18 cellular contexts compared by ENCODE assay signal in the genomic region with DNA sequence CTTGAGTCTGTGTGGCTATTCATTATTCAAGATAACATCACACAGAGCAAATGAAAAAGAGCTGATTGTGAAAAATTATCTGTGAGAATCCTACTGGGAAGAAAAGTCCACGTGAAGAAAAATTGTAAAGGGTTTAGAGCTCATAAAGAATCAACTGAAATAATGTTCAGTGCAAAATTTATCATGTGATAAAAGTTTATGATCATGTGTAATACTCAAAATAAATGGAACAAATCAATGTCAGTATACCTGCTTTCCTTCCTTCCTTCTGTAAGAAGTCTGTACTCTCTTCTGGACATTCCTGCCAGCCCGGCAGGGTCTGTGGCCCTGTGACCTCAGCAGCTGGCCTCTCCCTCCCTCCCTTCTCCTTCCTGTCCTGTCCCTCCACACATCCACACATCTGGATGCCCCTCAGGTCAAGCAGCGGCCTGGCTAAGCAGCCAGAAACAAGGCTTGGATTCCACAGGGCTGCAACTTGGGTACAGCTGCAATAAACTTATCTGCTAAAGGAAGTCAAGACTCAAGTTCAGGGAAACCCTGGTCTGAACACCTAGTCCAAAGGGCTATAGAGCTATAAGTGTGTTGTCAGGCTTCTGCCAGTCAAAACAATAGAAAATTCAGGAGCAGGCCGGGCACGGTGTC.
DNase-seq lines count a peak whose midpoint lies in the region; ATAC-seq and TF ChIP-seq lines count a peak whose summit lies in the region.
"Had no signal": no experiment of that assay in that cellular context is flagged by ENCODE, and none has a peak within 500 bp of the region (broad histone marks: within the 10 kb centered on the region; RNA-seq: fewer than 3 reads in every experiment).

No MANE protein-coding gene starts in this region.

- peaks cover 44% of the 10 kb centered on the region for H3K4me1 ChIP-seq in Karpas-422 (ENCODE audit: low read length)

- no peaks in the 10 kb centered on the region for H3K9me3 ChIP-seq in Karpas-422 (ENCODE audit: low read length)
- H3K9me3 ChIP-seq: tibial artery had no signal

- ATAC-seq in GM21423 (IDR thresholded peaks at IDR 0.05; ENCODE audit: unreplicated experiment) (peak; percentile 7), left colon (peak; percentile 98), GM21786 (IDR thresholded peaks at IDR 0.05; ENCODE audit: unreplicated experiment) (no peak)
- no peak for ATAC-seq in activated naive CD4-positive, alpha-beta T cell treated with anti-CD3 and anti-CD28 coated beads, Interleukin-2, amount 50 U/mL, for 72 hours
- ATAC-seq: activated CD4-positive, alpha-beta T cell treated with anti-CD3 and anti-CD28 coated beads for 36 hours; HCT116 had no signal

- no peak overlapping the region for H3K27ac Mint-ChIP-seq in activated naive CD4-positive, alpha-beta T cell treated with anti-CD3 and anti-CD28 coated beads, Interleukin-2, amount 50 U/mL, for 72 hours
- H3K27ac Mint-ChIP-seq: activated CD4-positive, alpha-beta T cell treated with anti-CD3 and anti-CD28 coated beads for 36 hours; activated T-cell treated with anti-CD3 and anti-CD28 coated beads, Interleukin-2, amount 50 U/mL, for 24 hours; dendritic cell treated with granulocyte-macrophage colony-stimulating factor and Interleukin-4, amounts not matched to agents 40 ng/mL and 50 ng/mL, for 4 days had no signal

- H3K9me2 ChIP-seq in Karpas-422 (replicated peaks; ENCODE audit: insufficient read depth, low read length): no peaks in the 10 kb centered on the region

- no peaks in the 10 kb centered on the region for H4K20me1 ChIP-seq in Karpas-422 (ENCODE audit: insufficient read depth, low read depth, low read length)

- H3K27ac ChIP-seq in Karpas-422 (ENCODE audit: low read length): peak overlapping the region; percentile 91
- H3K27ac ChIP-seq: RWPE1 had no signal

- intact Hi-C loops in left colon (cut with DNase I, micrococcal nuclease): no loop called here

- peak overlapping the region; percentile 45 for H3K9ac ChIP-seq in Karpas-422 (ENCODE audit: low read length)

- H3K36me3 ChIP-seq in GM06990 (ENCODE audit: control insufficient read depth, insufficient read depth, low read length) (no peaks in the 10 kb centered on the region), Karpas-422 (ENCODE audit: insufficient read depth, low read length) (no peaks in the 10 kb centered on the region)
- H3K36me3 ChIP-seq: tibial artery had no signal

- DNase-seq in GM06990 (ENCODE audit: extremely low read depth, insufficient read length): peak; percentile 38
- DNase-seq in Karpas-422: no peak
- peak; percentile 37 to 60 for DNase-seq in left colon
- DNase-seq in NCI-H526 treated with DMSO at 0.1 percent for 48 hours (lab: John Stamatoyannopoulos, UW): no peak
- DNase-seq in NCI-H774 (lab: John Stamatoyannopoulos, UW): no peak
- no peak for DNase-seq in activated naive CD4-positive, alpha-beta T cell treated with anti-CD3 and anti-CD28 coated beads, Interleukin-2, amount 50 U/mL, for 72 hours (ENCODE audit: low spot score in 2 of 2)
- DNase-seq: activated CD4-positive, alpha-beta T cell treated with anti-CD3 and anti-CD28 coated beads for 36 hours; activated T-cell treated with anti-CD3 and anti-CD28 coated beads, Interleukin-2, amount 50 U/mL, for 24 hours; midbrain; NCI-H1436; NCI-H526; T-helper 2 cell; tibial artery had no signal

- H2AFZ ChIP-seq in Karpas-422 (ENCODE audit: low read length): no peak overlapping the region

- peak overlapping the region; percentile 47 for H3K4me2 ChIP-seq in Karpas-422 (ENCODE audit: low read depth, low read length, poor library complexity, severe bottlenecking)

- no peak for TF ChIP-seq CTCF in GM06990 (IDR thresholded peaks at IDR 0.05; ENCODE audit: insufficient read depth, low read length, poor library complexity, severe bottlenecking)

- H3K4me3 ChIP-seq in GM06990 (replicated peaks; ENCODE audit: low read depth, low read length) (no peak overlapping the region), Karpas-422 (ENCODE audit: low read length) (no peak overlapping the region)
- H3K4me3 ChIP-seq: tibial artery had no signal

- H3K79me2 ChIP-seq in Karpas-422 (ENCODE audit: low read length): no peaks in the 10 kb centered on the region

- no peaks in the 10 kb centered on the region for H3K36me3 Mint-ChIP-seq in activated naive CD4-positive, alpha-beta T cell treated with anti-CD3 and anti-CD28 coated beads, Interleukin-2, amount 50 U/mL, for 72 hours

- H3K27me3 ChIP-seq in GM06990 (replicated peaks; ENCODE audit: control insufficient read depth, insufficient read depth, low read length) (no peaks in the 10 kb centered on the region), Karpas-422 (ENCODE audit: low read length) (no peaks in the 10 kb centered on the region)
- H3K27me3 ChIP-seq: tibial artery had no signal

- no peaks in the 10 kb centered on the region for H3K9me3 Mint-ChIP-seq in activated naive CD4-positive, alpha-beta T cell treated with anti-CD3 and anti-CD28 coated beads, Interleukin-2, amount 50 U/mL, for 72 hours
- H3K9me3 Mint-ChIP-seq: activated T-cell treated with anti-CD3 and anti-CD28 coated beads, Interleukin-2, amount 50 U/mL, for 24 hours; dendritic cell treated with granulocyte-macrophage colony-stimulating factor and Interleukin-4, amounts not matched to agents 40 ng/mL and 50 ng/mL, for 4 days had no signal

Comparison
In these comparisons a context has a peak if more than half of its experiments do, and no peak if none do; other contexts are left out.
1. DNase-seq: peak in GM06990 (single experiment) and left colon (2 of 2); none in Karpas-422 (single experiment), NCI-H526 treated with DMSO at 0.1 percent for 48 hours (single experiment), NCI-H774 (single experiment) and activated naive CD4-positive, alpha-beta T cell treated with anti-CD3 and anti-CD28 coated beads, Interleukin-2, amount 50 U/mL, for 72 hours (0 of 2).
2. ATAC-seq: peak in GM21423 (single experiment) and left colon (single experiment); none in activated naive CD4-positive, alpha-beta T cell treated with anti-CD3 and anti-CD28 coated beads, Interleukin-2, amount 50 U/mL, for 72 hours (0 of 2) and GM21786 (single experiment).